In genomic region chr1:221040074-221040473, GRCh38 we compare ENCODE assay signal across 16 cellular contexts.
"Had no signal": no experiment of that assay in that cellular context is flagged by ENCODE, and none has a peak within 500 bp of the region (broad histone marks: within the 10 kb centered on the region; RNA-seq: fewer than 3 reads in every experiment).

No MANE protein-coding gene starts in this region.

- DNase-seq: Karpas-422, KG1, MM.1S, NCI-H1092 treated with DMSO at 0.1 percent for 48 hours, NCI-H1436, NCI-H1930, NCI-H2081, NCI-H2107, NCI-H2227 treated with DMSO at 0.1 percent for 48 hours, NCI-H510A, NCI-H524 treated with DMSO at 0.1 percent for 48 hours, NCI-H69, NCI-H774, SHP77 had no signal

- ATAC-seq: Panc1 had no signal

- H3K27ac ChIP-seq: RWPE1 had no signal
